Comparison of ENCODE assay signal across 17 cellular contexts in the genomic region with DNA sequence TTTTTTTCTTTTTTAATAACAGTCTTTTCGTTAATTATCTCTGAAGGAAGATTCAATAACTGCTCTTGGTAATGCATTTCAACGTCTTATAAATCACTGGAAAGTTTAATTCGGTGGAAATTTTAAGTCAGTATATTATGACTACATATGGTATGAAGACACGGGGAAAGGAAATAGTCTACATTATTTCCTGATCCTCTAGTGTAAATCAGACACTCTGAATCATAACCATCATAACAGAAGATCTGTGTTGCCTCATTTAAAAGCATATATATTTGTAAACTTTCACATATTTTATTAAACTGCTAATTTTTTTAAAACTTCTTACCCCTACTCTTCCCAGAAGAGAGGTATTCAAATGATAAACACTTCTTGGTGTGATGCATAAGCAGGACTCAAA. TPM values are rescaled to one million over a fixed set of nuclear protein-coding genes. Genes with fewer than 3 reads are reported as not detected.
A peak's percentile ranks its signal among the peaks of the same experiment; 100 is the strongest.
DNase-seq lines count a peak whose midpoint lies in the region; ATAC-seq and TF ChIP-seq lines count a peak whose summit lies in the region.
"Had no signal": no experiment of that assay in that cellular context is flagged by ENCODE, and none has a peak within 500 bp of the region (broad histone marks: within the 10 kb centered on the region; RNA-seq: fewer than 3 reads in every experiment).

No MANE protein-coding gene starts in this region.

- H4K91ac ChIP-seq in IMR-90 (ENCODE audit: insufficient read depth, low read depth, low read length) = peak overlapping the region; percentile 99

- H4K20me1 ChIP-seq in IMR-90 (ENCODE audit: insufficient read depth, low read length) = no peaks in the 10 kb centered on the region

- no peak overlapping the region for H2AFZ ChIP-seq in IMR-90 (replicated peaks; ENCODE audit: low read length, poor library complexity)

- no peaks in the 10 kb centered on the region; the same call in 1 of the 2 replicates for H3K9me1 ChIP-seq in IMR-90 (ENCODE audit: insufficient read depth, low read length)

- H3K23ac ChIP-seq in IMR-90 (ENCODE audit: low read depth, low read length) = peak overlapping the region; percentile 80; the same call in 1 of the 2 replicates

- H3K4me2 ChIP-seq in IMR-90 (ENCODE audit: low read depth, low read length) = peak overlapping the region; percentile 79

- peak overlapping the region; percentile 99 for H3K9ac ChIP-seq in IMR-90 (ENCODE audit: low read depth, low read length)

- intact Hi-C loops in IMR-90 (cut with micrococcal nuclease) = loop anchor here (1.0 to 2.0 kb wide), 3 partner anchors 56 to 861 kb away; no protein-coding TSS in a partner anchor

- no CpG with 5 or more reads among the region's 4 CpGs for WGBS in IMR-90 (ENCODE audit: extremely low coverage in 2 of 2, insufficient read length in 1 of 2), 2 experiments

- BruUV-seq in IMR-90 (replicated peaks; lab: Mats Ljungman, UMichigan) = no TSS peak

- H3K56ac ChIP-seq in IMR-90 (ENCODE audit: extremely low read depth, insufficient read depth, low read length) = peak overlapping the region; percentile 97

- no peak for TF ChIP-seq CTCF in IMR-90 (conservative IDR thresholded peaks at IDR 0.05; ENCODE audit: low read depth, low read length)
- no peak for TF ChIP-seq CTCF in brain microvascular endothelial cell (IDR thresholded peaks at IDR 0.05; ENCODE audit: low read depth, low read length, missing control alignments)

- no peak overlapping the region; the same call in 2 of the 3 replicates for H2BK15ac ChIP-seq in IMR-90 (ENCODE audit: low read depth, low read length)

- peak overlapping the region; percentile 87 for H3K4ac ChIP-seq in IMR-90 (ENCODE audit: low read depth, low read length)

- peak overlapping the region; percentile 99 for H3K18ac ChIP-seq in IMR-90 (ENCODE audit: low read depth, low read length)

- POLR2A ChIA-PET in IMR-90 (lab: Charles Lee; ENCODE audit: unreplicated experiment) = interaction anchor here (0.6 kb wide), 1 partner anchor 134 kb away, joined by 5 read pairs; no protein-coding TSS in a partner anchor

- H3K27ac ChIP-seq in IMR-90 (ENCODE audit: insufficient read depth, low read length) (peak overlapping the region; percentile 100; the same call in 1 of the 2 replicates), brain microvascular endothelial cell (peak overlapping the region; percentile 25)

- peak overlapping the region; percentile 94 for H2BK120ac ChIP-seq in IMR-90 (ENCODE audit: low read depth, low read length)

- in situ Hi-C loops in IMR-90 (cut with MboI; ENCODE audit: low sequenced_read_pairs) = no loop called here
- in situ Hi-C loops in brain microvascular endothelial cell (cut with HindIII; ENCODE audit: low pct_ligation_motif_present, low sequenced_read_pairs) = no loop called here
- in situ Hi-C loops in KBM-7 (cut with MboI; ENCODE audit: low pct_unique_long_range_greater_than_20kb, low sequenced_read_pairs) = loop anchor here (25.0 kb wide), 1 partner anchor 864 kb away; no protein-coding TSS in a partner anchor

- H2BK20ac ChIP-seq in IMR-90 (ENCODE audit: low read depth, low read length) = peak overlapping the region; percentile 96; the same call in 1 of the 2 replicates

- H3K36me3 ChIP-seq in IMR-90 (ENCODE audit: control insufficient read depth, insufficient read depth, low read length) (peaks cover 2% of the 10 kb centered on the region; the same call in 1 of the 2 replicates), brain microvascular endothelial cell (replicated peaks) (no peaks in the 10 kb centered on the region)

- H3K4me3 ChIP-seq in IMR-90 (ENCODE audit: insufficient read depth, low read depth, low read length) (peak overlapping the region; percentile 11; the same call in 1 of the 2 replicates), brain microvascular endothelial cell (ENCODE audit: low read depth, low read length) (no peak overlapping the region)

- H3K4me1 ChIP-seq in IMR-90 (ENCODE audit: control insufficient read depth, insufficient read depth, low read length) = peaks cover 9% of the 10 kb centered on the region

- H2AK9ac ChIP-seq in IMR-90 (replicated peaks; ENCODE audit: low read depth, low read length, poor library complexity) = no peak overlapping the region

- H3K27me3 ChIP-seq in IMR-90 (ENCODE audit: control insufficient read depth, insufficient read depth, low read length) (no peaks in the 10 kb centered on the region), brain microvascular endothelial cell (replicated peaks) (no peaks in the 10 kb centered on the region)

- peak overlapping the region; percentile 66; the same call in 1 of the 2 replicates for H3K14ac ChIP-seq in IMR-90 (replicated peaks; ENCODE audit: low read depth, low read length)

- peaks cover 0 to 7% of the 10 kb centered on the region in 2 experiments; a peak in 1 of 4 replicates for H3K79me1 ChIP-seq in IMR-90 (ENCODE audit: low read depth in 1 of 2, low read length in 2 of 2)

- no peak overlapping the region for H2AK5ac ChIP-seq in IMR-90 (ENCODE audit: low read depth, low read length)

- no peaks in the 10 kb centered on the region for H3K9me3 ChIP-seq in IMR-90 (ENCODE audit: control insufficient read depth, insufficient read depth, low read length)

- no peak for TF ChIP-seq RAD21 in IMR-90 (IDR thresholded peaks at IDR 0.05; ENCODE audit: low read length)

- CTCF ChIA-PET in IMR-90 (lab: Yijun Ruan, JAX) = interaction anchor here (0.6 kb wide), 1 partner anchor 406 kb away, joined by 3 read pairs; no protein-coding TSS in a partner anchor

- dilution Hi-C loops in IMR-90 (cut with HindIII; ENCODE audit: low sequenced_read_pairs, unreplicated experiment) = no loop called here

- DNase-seq in EH (ENCODE audit: low read depth) (peak; percentile 29), IMR-90 (peak; percentile 83), brain microvascular endothelial cell (no peak), iris pigment epithelial cell (ENCODE audit: low read depth) (peak; percentile 79), NOMO-1 treated with dmso at 0.1 percent for 144 hours (lab: John Stamatoyannopoulos, UW; ENCODE audit: unreplicated experiment) (no peak), NCI-H1092 treated with DMSO at 0.1 percent for 48 hours (lab: John Stamatoyannopoulos, UW) (no peak), KBM-7 (no peak)
- no peak for DNase-seq in stimulated activated CD4-positive, alpha-beta T cell treated with anti-CD3 and anti-CD28 coated beads, Interleukin-15, amount 100 ng/mL, for 24 hours
- DNase-seq: H7, MV-4-11, NCI-H1105 treated with DMSO at 0.1 percent for 48 hours, NCI-H146, NCI-H1930, NCI-H2107, NCI-H524, NCI-H774, PC-3 had no signal

- H4K5ac ChIP-seq in IMR-90 (ENCODE audit: low read depth, low read length) = peak overlapping the region; percentile 98

- TF ChIP-seq POLR2A in IMR-90 (IDR thresholded peaks at IDR 0.05; ENCODE audit: low read depth, low read length) = no peak

- peak overlapping the region; percentile 92 for H4K8ac ChIP-seq in IMR-90 (ENCODE audit: low read depth in 2 of 2, low read length in 2 of 2)

- peak overlapping the region; percentile 99 for H2BK5ac ChIP-seq in IMR-90 (ENCODE audit: low read depth, low read length, poor library complexity, severe bottlenecking)

- peak; percentile 88 for ATAC-seq in IMR-90 (ENCODE audit: low read depth)
- ATAC-seq: PC-3 had no signal

TF ChIP-seq in IMR-90, 13 proteins besides CTCF, POLR2A, EP300 and RAD21:
- no peak for TF ChIP-seq CHD1 (IDR thresholded peaks at IDR 0.05; ENCODE audit: low read depth, low read length)
- TF ChIP-seq FOS (IDR thresholded peaks at IDR 0.05; ENCODE audit: low read depth, low read length) = 0 out of 2 replicates have a peak, but pooled peaks have one; percentile 11
- TF ChIP-seq CEBPB (IDR thresholded peaks at IDR 0.05; ENCODE audit: low read depth, low read length) = peak; percentile 70
- TF ChIP-seq SMC3 (IDR thresholded peaks at IDR 0.05; ENCODE audit: low read depth, low read length) = no peak
- no peak for TF ChIP-seq MXI1 (IDR thresholded peaks at IDR 0.05; ENCODE audit: borderline replicate concordance, low read depth, low read length)

RNA-seq across cellular contexts. Expression of gene EFCAB11, which starts 53.7 kb away (rescaled TPM):
- 2.2 and 6.1 TPM in 2 replicates for total RNA-seq in IMR-90 (2012; rRNA removed)
- polyA plus RNA-seq in IMR-90 (2012; rRNA removed) = 4.9 and 5.3 TPM in 2 replicates
- 0.58 and 1.8 TPM in 2 replicates for polyA plus RNA-seq in IMR-90 (2012; cell fraction: cytosol; rRNA removed)
- 0.21 and 1.6 TPM in 2 replicates for polyA plus RNA-seq in IMR-90 (2012; cell fraction: nucleus; rRNA removed; ENCODE audit: low replicate concordance)

RNA-seq across cellular contexts. Expression of gene TDP1, which starts 54.9 kb away (rescaled TPM):
- total RNA-seq in IMR-90 (2012; rRNA removed) = 39.2 and 53.1 TPM in 2 replicates
- polyA plus RNA-seq in IMR-90 (2012; rRNA removed) = 21.6 and 23.3 TPM in 2 replicates
- polyA plus RNA-seq in IMR-90 (2012; cell fraction: cytosol; rRNA removed) = 9.7 and 13.0 TPM in 2 replicates
- 7.1 and 28.5 TPM in 2 replicates for polyA plus RNA-seq in IMR-90 (2012; cell fraction: nucleus; rRNA removed; ENCODE audit: low replicate concordance)

Comparison
In these comparisons a context has a peak if more than half of its experiments do, and no peak if none do; other contexts are left out.
1. DNase-seq: peak in EH (single experiment), IMR-90 (single experiment) and iris pigment epithelial cell (single experiment); none in brain microvascular endothelial cell (single experiment), NOMO-1 treated with dmso at 0.1 percent for 144 hours (single experiment), NCI-H1092 treated with DMSO at 0.1 percent for 48 hours (single experiment), KBM-7 (single experiment) and stimulated activated CD4-positive, alpha-beta T cell treated with anti-CD3 and anti-CD28 coated beads, Interleukin-15, amount 100 ng/mL, for 24 hours (single experiment).